Comparison of ENCODE assay signal across 30 cellular contexts in genomic region chr1:225944387-225944786, GRCh38. TPM values are rescaled to one million over a fixed set of nuclear protein-coding genes. Genes with fewer than 3 reads are reported as not detected.
A peak's percentile ranks its signal among the peaks of the same experiment; 100 is the strongest.
DNase-seq lines count a peak whose midpoint lies in the region; ATAC-seq and TF ChIP-seq lines count a peak whose summit lies in the region.
"Had no signal": no experiment of that assay in that cellular context is flagged by ENCODE, and none has a peak within 500 bp of the region (broad histone marks: within the 10 kb centered on the region; RNA-seq: fewer than 3 reads in every experiment).

No MANE protein-coding gene starts in this region.

- peak overlapping the region; percentile 78 for H3K18ac ChIP-seq in neuronal stem cell (ENCODE audit: low read length)

- peak overlapping the region; percentile 58 for H3K27ac Mint-ChIP-seq in activated CD4-positive, alpha-beta T cell treated with anti-CD3 and anti-CD28 coated beads, Interleukin-2, amount 10 ng/mL, durations not matched to agents 7 days and 5 days
- H3K27ac Mint-ChIP-seq in activated CD4-positive, alpha-beta T cell treated with anti-CD3 and anti-CD28 coated beads for 36 hours: no peak overlapping the region
- peak overlapping the region; percentile 96 for H3K27ac Mint-ChIP-seq in endodermal cell
- H3K27ac Mint-ChIP-seq: activated T-cell treated with anti-CD3 and anti-CD28 coated beads, Interleukin-2, amount 50 U/mL, for 72 hours; memory B cell had no signal

- H4K8ac ChIP-seq in neuronal stem cell (ENCODE audit: low read depth, low read length): no peak overlapping the region

- in situ Hi-C loops in GM23248 (cut with MboI): no loop called here

- H2AFZ ChIP-seq in OCI-LY3 (ENCODE audit: low read depth, low read length) (no peak overlapping the region), neuronal stem cell (ENCODE audit: low read length) (no peak overlapping the region), GM23248 (no peak overlapping the region)
- H2AFZ ChIP-seq: hepatocyte had no signal

- H3K27me3 Mint-ChIP-seq in activated CD4-positive, alpha-beta T cell treated with anti-CD3 and anti-CD28 coated beads, Interleukin-2, amount 10 ng/mL, durations not matched to agents 7 days and 5 days: peaks cover 18% of the 10 kb centered on the region
- peaks cover 3% of the 10 kb centered on the region for H3K27me3 Mint-ChIP-seq in activated CD4-positive, alpha-beta T cell treated with anti-CD3 and anti-CD28 coated beads for 36 hours
- peaks cover 9% of the 10 kb centered on the region for H3K27me3 Mint-ChIP-seq in endodermal cell (ENCODE audit: insufficient read depth)

- intact Hi-C loops in activated CD4-positive, alpha-beta T cell treated with anti-CD3 and anti-CD28 coated beads for 36 hours (cut with DNase I, micrococcal nuclease): no loop called here

- H3K9me2 ChIP-seq in GM23248 (ENCODE audit: insufficient read depth): no peaks in the 10 kb centered on the region

- no peak overlapping the region for H3K4ac ChIP-seq in neuronal stem cell (ENCODE audit: low read length)

- no peak overlapping the region for H2BK5ac ChIP-seq in neuronal stem cell (ENCODE audit: low read length)

- no peak for DNase-seq in activated CD4-positive, alpha-beta T cell treated with anti-CD3 and anti-CD28 coated beads, Interleukin-2, amount 10 ng/mL, durations not matched to agents 7 days and 5 days
- DNase-seq in activated CD4-positive, alpha-beta T cell treated with anti-CD3 and anti-CD28 coated beads for 36 hours: no peak
- DNase-seq in endodermal cell: no peak
- DNase-seq in neuronal stem cell (ENCODE audit: low spot score): no peak
- DNase-seq in BE2C: no peak
- DNase-seq in GM23248: no peak
- DNase-seq: activated CD4-positive, alpha-beta T cell treated with anti-CD3 and anti-CD28 coated beads, Interleukin-2, amount 50 U/mL, for 4 hours; activated CD4-positive, CD25-positive, alpha-beta regulatory T cell; activated naive CD4-positive, alpha-beta T cell treated with Interleukin-2 at 50 U/mL for 16 hours; activated T-cell treated with anti-CD3 and anti-CD28 coated beads, Interleukin-2, amount 50 U/mL, for 72 hours; adrenal gland; body of pancreas; Calu3; DMS79; NCI-H1048; NCI-H510A treated with DMSO at 0.1 percent for 48 hours; PC-3; right lobe of liver; stimulated activated CD4-positive, alpha-beta T cell treated with anti-CD3 and anti-CD28 coated beads, Interleukin-2, amount 100 ng/mL, for 48 hours; stomach; T-helper 1 cell had no signal

- H2BK120ac ChIP-seq in neuronal stem cell (ENCODE audit: low read depth, low read length): peak overlapping the region; percentile 29

- H3K27ac ChIP-seq in OCI-LY3 (ENCODE audit: low read length): no peak overlapping the region
- no peak overlapping the region for H3K27ac ChIP-seq in endodermal cell (ENCODE audit: low read depth, low read length)
- no peak overlapping the region for H3K27ac ChIP-seq in neuronal stem cell (replicated peaks; ENCODE audit: low read length)
- no peak overlapping the region for H3K27ac ChIP-seq in GM23248
- H3K27ac ChIP-seq: 22Rv1, adrenal gland, body of pancreas, gastroesophageal sphincter, hepatocyte, prostate gland, right lobe of liver, SK-N-MC, stomach had no signal

- H3K9me3 ChIP-seq in OCI-LY3 (ENCODE audit: insufficient read depth, low read length) (no peaks in the 10 kb centered on the region), endodermal cell (ENCODE audit: control insufficient read depth, low read length) (no peaks in the 10 kb centered on the region), neuronal stem cell (replicated peaks in 1 of 2; ENCODE audit: control insufficient read depth in 2 of 2, insufficient read depth in 1 of 2, low read depth in 1 of 2, low read length in 2 of 2) (no peaks in the 10 kb centered on the region), BE2C (no peaks in the 10 kb centered on the region), GM23248 (ENCODE audit: low read depth) (no peaks in the 10 kb centered on the region)
- H3K9me3 ChIP-seq: adrenal gland, body of pancreas, gastroesophageal sphincter, prostate gland, right lobe of liver, stomach had no signal

- CTCF ChIA-PET in activated CD4-positive, alpha-beta T cell treated with anti-CD3 and anti-CD28 coated beads, Interleukin-2, amount 10 ng/mL, durations not matched to agents 7 days and 5 days (lab: Charles Lee): interaction anchor here (0.6 to 2.5 kb wide), 6 partner anchors 15 to 469 kb away, joined by 3 to 9 read pairs (median 4); no protein-coding TSS in a partner anchor
- CTCF ChIA-PET in activated CD4-positive, alpha-beta T cell treated with anti-CD3 and anti-CD28 coated beads for 36 hours (lab: Charles Lee): interaction anchor here (0.6 to 3.4 kb wide), 6 partner anchors 18 to 469 kb away, joined by 3 to 21 read pairs (median 3); no protein-coding TSS in a partner anchor

- H3K36me3 Mint-ChIP-seq in activated CD4-positive, alpha-beta T cell treated with anti-CD3 and anti-CD28 coated beads, Interleukin-2, amount 10 ng/mL, durations not matched to agents 7 days and 5 days (ENCODE audit: low read depth): no peaks in the 10 kb centered on the region
- no peaks in the 10 kb centered on the region for H3K36me3 Mint-ChIP-seq in activated CD4-positive, alpha-beta T cell treated with anti-CD3 and anti-CD28 coated beads for 36 hours (ENCODE audit: low read depth)
- H3K36me3 Mint-ChIP-seq in endodermal cell (ENCODE audit: low read depth): peaks cover 5% of the 10 kb centered on the region
- H3K36me3 Mint-ChIP-seq: CD4-positive, CD25-positive, alpha-beta regulatory T cell; memory B cell had no signal

- peaks cover 43% of the 10 kb centered on the region for H3K27me3 ChIP-seq in OCI-LY3 (ENCODE audit: low read depth, low read length)
- H3K27me3 ChIP-seq in endodermal cell (ENCODE audit: control insufficient read depth, insufficient read depth, low read length, poor library complexity, severe bottlenecking): no peaks in the 10 kb centered on the region
- H3K27me3 ChIP-seq in neuronal stem cell (ENCODE audit: control insufficient read depth in 3 of 3, insufficient read depth in 3 of 3, low read depth in 1 of 3, low read length in 3 of 3): peaks cover 0 to 22% (median 14%) of the 10 kb centered on the region in 3 experiments
- H3K27me3 ChIP-seq in BE2C: no peaks in the 10 kb centered on the region
- H3K27me3 ChIP-seq in GM23248 (replicated peaks; ENCODE audit: insufficient read depth): 0 out of 2 replicates have a peak, but pooled peaks cover 8% of the 10 kb centered on the region
- H3K27me3 ChIP-seq: adrenal gland, body of pancreas, right lobe of liver, stomach had no signal

- H3K23ac ChIP-seq in neuronal stem cell (ENCODE audit: low read depth, low read length, poor library complexity): no peak overlapping the region

- H2AK5ac ChIP-seq in neuronal stem cell (ENCODE audit: low read depth, low read length): peak overlapping the region; percentile 64

- H3K9me3 Mint-ChIP-seq in activated CD4-positive, alpha-beta T cell treated with anti-CD3 and anti-CD28 coated beads, Interleukin-2, amount 10 ng/mL, durations not matched to agents 7 days and 5 days: no peaks in the 10 kb centered on the region
- no peaks in the 10 kb centered on the region for H3K9me3 Mint-ChIP-seq in activated CD4-positive, alpha-beta T cell treated with anti-CD3 and anti-CD28 coated beads for 36 hours (ENCODE audit: low read depth)
- H3K9me3 Mint-ChIP-seq in endodermal cell: no peaks in the 10 kb centered on the region
- H3K9me3 Mint-ChIP-seq: activated T-cell treated with anti-CD3 and anti-CD28 coated beads, Interleukin-2, amount 50 U/mL, for 72 hours; memory B cell had no signal

- TF ChIP-seq CTCF in OCI-LY3 (IDR thresholded peaks at IDR 0.05; ENCODE audit: low read depth, low read length) (no peak), endodermal cell (conservative IDR thresholded peaks at IDR 0.05) (no peak), BE2C (IDR thresholded peaks at IDR 0.05; ENCODE audit: low read depth, low read length) (no peak)

- 80 to 92% methylated on average over 1 to 2 of the region's 2 CpGs for WGBS in endodermal cell (ENCODE audit: insufficient coverage in 1 of 2, insufficient read length in 1 of 2), 2 experiments
- no CpG with 5 or more reads among the region's 2 CpGs for WGBS in neuronal stem cell (ENCODE audit: extremely low coverage in 2 of 2, insufficient read length in 2 of 2, insufficient replicate concordance in 1 of 2), 2 donors
- 95 to 100% methylated on average over 2 of the region's 2 CpGs for WGBS in GM23248 (ENCODE audit: low coverage in 1 of 2, low lambda C conversion rate in 2 of 2, missing lambda C conversion rate in 2 of 2), 2 experiments

- no peaks in the 10 kb centered on the region for H3K79me2 ChIP-seq in OCI-LY3 (ENCODE audit: low read length)
- no peaks in the 10 kb centered on the region for H3K79me2 ChIP-seq in GM23248 (ENCODE audit: insufficient read depth)
- H3K79me2 ChIP-seq: hepatocyte had no signal

- no peak for ATAC-seq in activated CD4-positive, alpha-beta T cell treated with anti-CD3 and anti-CD28 coated beads for 36 hours
- ATAC-seq in GM18861 (IDR thresholded peaks at IDR 0.05; ENCODE audit: unreplicated experiment): no peak
- ATAC-seq: body of pancreas, gastroesophageal sphincter, PC-3 had no signal

- peaks cover 28% of the 10 kb centered on the region for H3K4me1 ChIP-seq in OCI-LY3 (ENCODE audit: low read length)
- peaks cover 53% of the 10 kb centered on the region for H3K4me1 ChIP-seq in endodermal cell (ENCODE audit: control insufficient read depth, insufficient read depth, low read length)
- H3K4me1 ChIP-seq in neuronal stem cell (ENCODE audit: control insufficient read depth in 2 of 2, insufficient read depth in 1 of 2, low read depth in 1 of 2, low read length in 2 of 2): peaks cover 31 to 48% of the 10 kb centered on the region in 2 donors
- no peaks in the 10 kb centered on the region for H3K4me1 ChIP-seq in BE2C
- H3K4me1 ChIP-seq in GM23248 (ENCODE audit: insufficient read depth): no peaks in the 10 kb centered on the region
- H3K4me1 ChIP-seq: prostate gland, right lobe of liver had no signal

- peaks cover 19% of the 10 kb centered on the region for H3K4me1 Mint-ChIP-seq in activated CD4-positive, alpha-beta T cell treated with anti-CD3 and anti-CD28 coated beads, Interleukin-2, amount 10 ng/mL, durations not matched to agents 7 days and 5 days
- peaks cover 9% of the 10 kb centered on the region for H3K4me1 Mint-ChIP-seq in activated CD4-positive, alpha-beta T cell treated with anti-CD3 and anti-CD28 coated beads for 36 hours
- peaks cover 67% of the 10 kb centered on the region for H3K4me1 Mint-ChIP-seq in endodermal cell

- peak overlapping the region; percentile 65 for H3K4me2 ChIP-seq in OCI-LY3 (ENCODE audit: low read length)
- no peak overlapping the region for H3K4me2 ChIP-seq in neuronal stem cell (ENCODE audit: insufficient read depth, low read length, poor library complexity, severe bottlenecking)
- no peak overlapping the region for H3K4me2 ChIP-seq in GM23248 (ENCODE audit: unreplicated experiment)
- H3K4me2 ChIP-seq: hepatocyte had no signal

- H3K36me3 ChIP-seq in OCI-LY3 (replicated peaks; ENCODE audit: low read depth, low read length) (no peaks in the 10 kb centered on the region), endodermal cell (ENCODE audit: control insufficient read depth, insufficient read depth, low read length) (peaks cover 15% of the 10 kb centered on the region), neuronal stem cell (replicated peaks in 1 of 2; ENCODE audit: control insufficient read depth in 2 of 2, insufficient read depth in 2 of 2, low read length in 2 of 2) (no peaks in the 10 kb centered on the region), BE2C (no peaks in the 10 kb centered on the region), GM23248 (ENCODE audit: low read depth) (no peaks in the 10 kb centered on the region)
- H3K36me3 ChIP-seq: adrenal gland, gastroesophageal sphincter, prostate gland, right lobe of liver, stomach had no signal

- H2BK12ac ChIP-seq in neuronal stem cell (ENCODE audit: low read length): no peak overlapping the region

- peak overlapping the region; percentile 32 for H2BK15ac ChIP-seq in neuronal stem cell (ENCODE audit: low read length)

- H3K14ac ChIP-seq in neuronal stem cell (ENCODE audit: low read length): no peak overlapping the region

- H3F3A ChIP-seq in GM23248 (ENCODE audit: insufficient read depth): no peaks in the 10 kb centered on the region

- no peak overlapping the region for H3K4me3 ChIP-seq in OCI-LY3 (ENCODE audit: low read length)
- H3K4me3 ChIP-seq in endodermal cell (ENCODE audit: low read length): no peak overlapping the region
- no peak overlapping the region for H3K4me3 ChIP-seq in neuronal stem cell (ENCODE audit: low read length in 2 of 2)
- H3K4me3 ChIP-seq in BE2C (ENCODE audit: low read depth, low read length): no peak overlapping the region
- no peak overlapping the region for H3K4me3 ChIP-seq in GM23248
- H3K4me3 ChIP-seq: adrenal gland, body of pancreas, gastroesophageal sphincter, hepatocyte, prostate gland, right lobe of liver, SK-N-MC, stomach had no signal

- H3K9ac ChIP-seq in OCI-LY3 (ENCODE audit: low read length) (no peak overlapping the region), endodermal cell (ENCODE audit: extremely low read depth, low read length, poor library complexity, severe bottlenecking) (peak overlapping the region; percentile 66), neuronal stem cell (ENCODE audit: low read depth, low read length, poor library complexity) (no peak overlapping the region), GM23248 (no peak overlapping the region)

- H3K79me1 ChIP-seq in neuronal stem cell (ENCODE audit: low read depth, low read length): no peaks in the 10 kb centered on the region

- H4K20me1 ChIP-seq in OCI-LY3 (ENCODE audit: insufficient read depth, low read length) (no peaks in the 10 kb centered on the region), GM23248 (ENCODE audit: insufficient read depth) (no peaks in the 10 kb centered on the region)

- POLR2A ChIA-PET in activated CD4-positive, alpha-beta T cell treated with anti-CD3 and anti-CD28 coated beads, Interleukin-2, amount 10 ng/mL, durations not matched to agents 7 days and 5 days (lab: Charles Lee): interaction anchor here (0.7 kb wide), 1 partner anchor 21 kb away, joined by 3 read pairs; the partner anchor contains the start of gene PYCR2
- POLR2A ChIA-PET in activated CD4-positive, alpha-beta T cell treated with anti-CD3 and anti-CD28 coated beads for 36 hours (lab: Charles Lee): no interaction called here

- no peak overlapping the region for H3K4me3 Mint-ChIP-seq in activated CD4-positive, alpha-beta T cell treated with anti-CD3 and anti-CD28 coated beads, Interleukin-2, amount 10 ng/mL, durations not matched to agents 7 days and 5 days
- H3K4me3 Mint-ChIP-seq in activated CD4-positive, alpha-beta T cell treated with anti-CD3 and anti-CD28 coated beads for 36 hours: no peak overlapping the region
- no peak overlapping the region for H3K4me3 Mint-ChIP-seq in endodermal cell
- H3K4me3 Mint-ChIP-seq: activated T-cell treated with anti-CD3 and anti-CD28 coated beads, Interleukin-2, amount 50 U/mL, for 72 hours; memory B cell had no signal

- H4K91ac ChIP-seq in neuronal stem cell (ENCODE audit: low read depth, low read length, poor library complexity): no peak overlapping the region

RNA-seq across cellular contexts. Expression of gene LEFTY2, which starts 3.4 kb away (rescaled TPM):
- not detected for total RNA-seq in activated CD4-positive, alpha-beta T cell treated with anti-CD3 and anti-CD28 coated beads, Interleukin-2, amount 10 ng/mL, durations not matched to agents 7 days and 5 days
- total RNA-seq in activated CD4-positive, alpha-beta T cell treated with anti-CD3 and anti-CD28 coated beads for 36 hours: not detected
- 100 to 1,000 TPM; 272 to 938 TPM for total RNA-seq in endodermal cell
- 318 TPM for polyA plus RNA-seq in endodermal cell (2013, experiment 1 of 2)
- polyA plus RNA-seq in endodermal cell (2013, experiment 2 of 2): 376 TPM
- 0.11 TPM for polyA plus RNA-seq in neuronal stem cell (2013, experiment 1 of 2)
- polyA plus RNA-seq in neuronal stem cell (2013, experiment 2 of 2): 0.10 TPM
- not detected for polyA plus RNA-seq in BE2C (2012; ENCODE audit: insufficient read depth, insufficient read length, low read depth)
- total RNA-seq in GM23248 (2014; rRNA removed; shearing (Covaris generic)): not detected in 2 replicates
- not detected in 2 replicates for polyA plus RNA-seq in GM23248 (2016; fragmentation: Nextera tagmentation; extraction: Ambion mirVana)
- total RNA-seq: activated T-cell treated with anti-CD3 and anti-CD28 coated beads, Interleukin-2, amount 50 U/mL, for 72 hours; Calu3; CD4-positive, CD25-positive, alpha-beta regulatory T cell; PC-3 had no signal
- polyA plus RNA-seq: CD4-positive, CD25-positive, alpha-beta regulatory T cell had no signal

RNA-seq across cellular contexts. Expression of gene PYCR2, which starts 20.3 kb away (rescaled TPM):
- total RNA-seq in activated CD4-positive, alpha-beta T cell treated with anti-CD3 and anti-CD28 coated beads, Interleukin-2, amount 10 ng/mL, durations not matched to agents 7 days and 5 days: 100 to 1,000 TPM in 1 of 2 experiments, 10 to 100 TPM in 1; 98.1 to 120 TPM
- 100 to 1,000 TPM; 106 to 126 TPM for total RNA-seq in activated CD4-positive, alpha-beta T cell treated with anti-CD3 and anti-CD28 coated beads for 36 hours
- 100 to 1,000 TPM in 1 of 2 donors, 10 to 100 TPM in 1; 94.5 to 101 TPM for total RNA-seq in endodermal cell
- polyA plus RNA-seq in endodermal cell (2013, experiment 1 of 2): 74.6 TPM
- 71.4 TPM for polyA plus RNA-seq in endodermal cell (2013, experiment 2 of 2)
- polyA plus RNA-seq in neuronal stem cell (2013, experiment 1 of 2): 52.5 TPM
- polyA plus RNA-seq in neuronal stem cell (2013, experiment 2 of 2): 54.2 TPM
- polyA plus RNA-seq in BE2C (2012; ENCODE audit: insufficient read depth, insufficient read length, low read depth): 223 TPM
- total RNA-seq in GM23248 (2014; rRNA removed; shearing (Covaris generic)): 59.1 and 69.6 TPM in 2 replicates
- polyA plus RNA-seq in GM23248 (2016; fragmentation: Nextera tagmentation; extraction: Ambion mirVana): 55.5 and 61.1 TPM in 2 replicates

RNA-seq across cellular contexts. Expression of gene SDE2, which starts 54.8 kb away (rescaled TPM):
- 10 to 100 TPM; 16.1 to 16.6 TPM for total RNA-seq in activated CD4-positive, alpha-beta T cell treated with anti-CD3 and anti-CD28 coated beads, Interleukin-2, amount 10 ng/mL, durations not matched to agents 7 days and 5 days
- total RNA-seq in activated CD4-positive, alpha-beta T cell treated with anti-CD3 and anti-CD28 coated beads for 36 hours: 10 to 100 TPM; 13.5 to 15.0 TPM
- total RNA-seq in endodermal cell: 10 to 100 TPM; 19.0 to 21.6 TPM
- polyA plus RNA-seq in endodermal cell (2013, experiment 1 of 2): 13.3 TPM
- polyA plus RNA-seq in endodermal cell (2013, experiment 2 of 2): 12.3 TPM
- 7.9 TPM for polyA plus RNA-seq in neuronal stem cell (2013, experiment 1 of 2)
- 8.1 TPM for polyA plus RNA-seq in neuronal stem cell (2013, experiment 2 of 2)
- polyA plus RNA-seq in BE2C (2012; ENCODE audit: insufficient read depth, insufficient read length, low read depth): 25.2 TPM
- total RNA-seq in GM23248 (2014; rRNA removed; shearing (Covaris generic)): 21.6 and 30.1 TPM in 2 replicates
- polyA plus RNA-seq in GM23248 (2016; fragmentation: Nextera tagmentation; extraction: Ambion mirVana): 18.0 and 18.3 TPM in 2 replicates

RNA-seq across cellular contexts. Expression of gene LEFTY1, which starts 55.4 kb away (rescaled TPM):
- not detected for total RNA-seq in activated CD4-positive, alpha-beta T cell treated with anti-CD3 and anti-CD28 coated beads, Interleukin-2, amount 10 ng/mL, durations not matched to agents 7 days and 5 days
- not detected for total RNA-seq in activated CD4-positive, alpha-beta T cell treated with anti-CD3 and anti-CD28 coated beads for 36 hours
- total RNA-seq in endodermal cell: 100 to 1,000 TPM in 1 of 2 donors, 10 to 100 TPM in 1; 76.0 to 660 TPM
- 184 TPM for polyA plus RNA-seq in endodermal cell (2013, experiment 1 of 2)
- polyA plus RNA-seq in endodermal cell (2013, experiment 2 of 2): 274 TPM
- polyA plus RNA-seq in neuronal stem cell (2013, experiment 1 of 2): 0.33 TPM
- polyA plus RNA-seq in neuronal stem cell (2013, experiment 2 of 2): 0.21 TPM
- polyA plus RNA-seq in BE2C (2012; ENCODE audit: insufficient read depth, insufficient read length, low read depth): not detected
- total RNA-seq in GM23248 (2014; rRNA removed; shearing (Covaris generic)): not detected in 2 replicates
- not detected in 2 replicates for polyA plus RNA-seq in GM23248 (2016; fragmentation: Nextera tagmentation; extraction: Ambion mirVana)
- total RNA-seq: activated T-cell treated with anti-CD3 and anti-CD28 coated beads, Interleukin-2, amount 50 U/mL, for 72 hours; Calu3; PC-3 had no signal

Comparison
In these comparisons a context has a peak if more than half of its experiments do, and no peak if none do; other contexts are left out.
1. RNA of gene LEFTY2, which starts 3.4 kb away (total RNA-seq): 272 to 938 TPM in endodermal cell; not detected in activated CD4-positive, alpha-beta T cell treated with anti-CD3 and anti-CD28 coated beads for 36 hours, not detected in activated CD4-positive, alpha-beta T cell treated with anti-CD3 and anti-CD28 coated beads, Interleukin-2, amount 10 ng/mL, durations not matched to agents 7 days and 5 days and not detected in GM23248; every median in the first group is over 100 times any median in the second.